ENCODE assay signal across 14 cellular contexts in genomic region chr1:89823679-89824292, GRCh38. TPM values are rescaled to one million over a fixed set of nuclear protein-coding genes. Genes with fewer than 3 reads are reported as not detected.
DNase-seq lines count a peak whose midpoint lies in the region; TF ChIP-seq lines count a peak whose summit lies in the region.
"Had no signal": no experiment of that assay in that cellular context is flagged by ENCODE, and none has a peak within 500 bp of the region (broad histone marks: within the 10 kb centered on the region; RNA-seq: fewer than 3 reads in every experiment).

No MANE protein-coding gene starts in this region.

- peak overlapping the region; percentile 77 for H3K4me2 ChIP-seq in SU-DHL-6 (ENCODE audit: low read depth, low read length, poor library complexity, severe bottlenecking)

- H3K36me3 Mint-ChIP-seq in CD8-positive, alpha-beta memory T cell: peaks cover 0 to 5% (median 2%) of the 10 kb centered on the region in 3 donors

- H3K9ac ChIP-seq in SU-DHL-6 (ENCODE audit: low read length): peak overlapping the region; percentile 76
- H3K9ac ChIP-seq: parathyroid adenoma had no signal

- no peaks in the 10 kb centered on the region for H3K36me3 ChIP-seq in CD8-positive, alpha-beta memory T cell (ENCODE audit: insufficient read depth, low read length)
- peaks cover 0 to 11% of the 10 kb centered on the region in 2 experiments; a peak in 1 of 3 replicates for H3K36me3 ChIP-seq in HEK293 (ENCODE audit: control insufficient read depth in 2 of 2, insufficient read depth in 1 of 2, low read length in 2 of 2)
- H3K36me3 ChIP-seq in SU-DHL-6 (ENCODE audit: low read length): peaks cover 4% of the 10 kb centered on the region; the same call in 1 of the 2 replicates
- H3K36me3 ChIP-seq in adrenal gland (replicated peaks in 1 of 2): no peaks in the 10 kb centered on the region
- H3K36me3 ChIP-seq: heart right ventricle had no signal

- intact Hi-C loops in adrenal gland (cut with DNase I): no loop called here

- no peaks in the 10 kb centered on the region for H3K27me3 Mint-ChIP-seq in CD8-positive, alpha-beta memory T cell

- H3K9me3 Mint-ChIP-seq in CD8-positive, alpha-beta memory T cell: no peaks in the 10 kb centered on the region

- POLR2A ChIA-PET in CD8-positive, alpha-beta memory T cell (lab: Charles Lee): interaction anchor here (0.8 to 1.7 kb wide), 2 partner anchors 14 to 19 kb away, joined by 3 read pairs; no protein-coding TSS in a partner anchor
- POLR2A ChIA-PET in HEK293 (lab: Yijun Ruan, JAX): interaction anchor here (0.6 kb wide), 2 partner anchors 19 to 162 kb away, joined by 3 to 4 read pairs; no protein-coding TSS in a partner anchor

- H2AFZ ChIP-seq in SU-DHL-6 (ENCODE audit: low read depth, low read length, severe bottlenecking): no peak overlapping the region
- H2AFZ ChIP-seq: parathyroid adenoma had no signal

- 69 to 77% (median 75%) methylated on average over 6 of the region's 6 CpGs for WGBS in adrenal gland, 4 donors

- H3K27ac ChIP-seq in CD8-positive, alpha-beta memory T cell (ENCODE audit: low read depth, low read length): peak overlapping the region; percentile 72
- 0 out of 2 replicates have a peak overlapping the region, but pooled peaks have one; percentile 13 for H3K27ac ChIP-seq in HEK293 (ENCODE audit: extremely low read depth, low read depth, low read length)
- 0 out of 2 replicates have a peak overlapping the region, but pooled peaks have one; percentile 10 for H3K27ac ChIP-seq in SU-DHL-6 (ENCODE audit: low read depth, low read length)
- H3K27ac ChIP-seq in adrenal gland: no peak overlapping the region
- H3K27ac ChIP-seq: parathyroid adenoma had no signal

- no peaks in the 10 kb centered on the region for H3F3A ChIP-seq in SU-DHL-6 (ENCODE audit: insufficient read depth)

- H3K4me1 Mint-ChIP-seq in CD8-positive, alpha-beta memory T cell: peaks cover 26 to 34% (median 32%) of the 10 kb centered on the region in 3 donors

- H3K79me2 ChIP-seq in SU-DHL-6 (ENCODE audit: insufficient read depth, low read length): peaks cover 24% of the 10 kb centered on the region
- H3K79me2 ChIP-seq: parathyroid adenoma had no signal

- peak overlapping the region in 4 of 8 donors; percentile 2 to 74 (median 32) for H3K27ac Mint-ChIP-seq in CD8-positive, alpha-beta memory T cell

- H4K20me1 ChIP-seq in SU-DHL-6 (ENCODE audit: low read depth, low read length): peaks cover 2% of the 10 kb centered on the region

- no peak for TF ChIP-seq POLR2A in adrenal gland (IDR thresholded peaks at IDR 0.05)

- TF ChIP-seq CTCF in HEK293 (tag by site-specific recombination; IDR thresholded peaks at IDR 0.05) (no peak), SU-DHL-6 (IDR thresholded peaks at IDR 0.05; ENCODE audit: insufficient read depth, low read length, poor library complexity, severe bottlenecking) (no peak), adrenal gland (IDR thresholded peaks at IDR 0.05) (no peak)

- H3K27me3 ChIP-seq in CD8-positive, alpha-beta memory T cell (ENCODE audit: insufficient read depth, low read length, poor library complexity, severe bottlenecking): no peaks in the 10 kb centered on the region
- H3K27me3 ChIP-seq in SU-DHL-6 (ENCODE audit: low read length) (no peaks in the 10 kb centered on the region), adrenal gland (no peaks in the 10 kb centered on the region)
- H3K27me3 ChIP-seq: heart right ventricle had no signal

- no peaks in the 10 kb centered on the region for H3K9me3 ChIP-seq in CD8-positive, alpha-beta memory T cell (ENCODE audit: low read length)
- no peaks in the 10 kb centered on the region for H3K9me3 ChIP-seq in HEK293 (ENCODE audit: control insufficient read depth, insufficient read depth, low read depth, low read length)
- no peaks in the 10 kb centered on the region for H3K9me3 ChIP-seq in SU-DHL-6 (ENCODE audit: insufficient read depth, low read length)
- no peaks in the 10 kb centered on the region for H3K9me3 ChIP-seq in adrenal gland (replicated peaks in 1 of 3)
- H3K9me3 ChIP-seq: heart right ventricle had no signal

- no peak overlapping the region for H3K4me3 ChIP-seq in CD8-positive, alpha-beta memory T cell (ENCODE audit: low read length)
- H3K4me3 ChIP-seq in HEK293 (ENCODE audit: low read depth, low read length): no peak overlapping the region
- H3K4me3 ChIP-seq in SU-DHL-6 (ENCODE audit: insufficient read depth, low read length, poor library complexity, severe bottlenecking): no peak overlapping the region
- H3K4me3 ChIP-seq in adrenal gland: no peak overlapping the region

- CTCF ChIA-PET in CD8-positive, alpha-beta memory T cell (lab: Charles Lee): interaction anchor here (1.1 to 3.6 kb wide), 2 partner anchors 20 to 23 kb away, joined by 3 to 20 read pairs; no protein-coding TSS in a partner anchor
- CTCF ChIA-PET in HEK293 (lab: Yijun Ruan, JAX): interaction anchor here (0.7 kb wide), 1 partner anchor 1276 kb away, joined by 4 read pairs; no protein-coding TSS in a partner anchor

- peak overlapping the region in 1 of 7 donors; percentile 61 for H3K4me3 Mint-ChIP-seq in CD8-positive, alpha-beta memory T cell

- H3K4me1 ChIP-seq in CD8-positive, alpha-beta memory T cell (ENCODE audit: insufficient read depth, low read length): peaks cover 19% of the 10 kb centered on the region
- H3K4me1 ChIP-seq in HEK293 (ENCODE audit: control insufficient read depth, insufficient read depth, low read length) (peaks cover 8% of the 10 kb centered on the region), adrenal gland (replicated peaks in 1 of 2) (peaks cover 0 to 19% of the 10 kb centered on the region in 2 donors)

- DNase-seq in CD8-positive, alpha-beta memory T cell: no peak
- DNase-seq in left kidney (ENCODE audit: low read depth, low spot score) (peak; percentile 52), NCI-H748 treated with DMSO at 0.1 percent for 48 hours (lab: John Stamatoyannopoulos, UW) (no peak), SHP77 treated with DMSO at 0.1 percent for 48 hours (lab: John Stamatoyannopoulos, UW) (no peak), NK-92 (lab: John Stamatoyannopoulos, UW; ENCODE audit: unreplicated experiment) (no peak), adrenal gland (no peak)
- DNase-seq: activated CD4-positive, CD25-positive, alpha-beta regulatory T cell; activated gamma-delta T cell treated with Interleukin-2 at 50 U/mL for 16 hours; DMS153; heart right ventricle; NCI-H774 had no signal

- no peaks in the 10 kb centered on the region for H3K9me2 ChIP-seq in SU-DHL-6 (replicated peaks; ENCODE audit: insufficient read depth, low read length)

TF ChIP-seq in HEK293, 187 proteins besides CTCF, POLR2A, EP300 and RAD21 (continues in another document):
- TF ChIP-seq INSM2 (tag by site-specific recombination; IDR thresholded peaks at IDR 0.05): no peak
- no peak for TF ChIP-seq ZNF350 (tag by site-specific recombination; IDR thresholded peaks at IDR 0.05)
- no peak for TF ChIP-seq ZNF426 (tag by site-specific recombination; IDR thresholded peaks at IDR 0.05)
- TF ChIP-seq, protein P1, sequence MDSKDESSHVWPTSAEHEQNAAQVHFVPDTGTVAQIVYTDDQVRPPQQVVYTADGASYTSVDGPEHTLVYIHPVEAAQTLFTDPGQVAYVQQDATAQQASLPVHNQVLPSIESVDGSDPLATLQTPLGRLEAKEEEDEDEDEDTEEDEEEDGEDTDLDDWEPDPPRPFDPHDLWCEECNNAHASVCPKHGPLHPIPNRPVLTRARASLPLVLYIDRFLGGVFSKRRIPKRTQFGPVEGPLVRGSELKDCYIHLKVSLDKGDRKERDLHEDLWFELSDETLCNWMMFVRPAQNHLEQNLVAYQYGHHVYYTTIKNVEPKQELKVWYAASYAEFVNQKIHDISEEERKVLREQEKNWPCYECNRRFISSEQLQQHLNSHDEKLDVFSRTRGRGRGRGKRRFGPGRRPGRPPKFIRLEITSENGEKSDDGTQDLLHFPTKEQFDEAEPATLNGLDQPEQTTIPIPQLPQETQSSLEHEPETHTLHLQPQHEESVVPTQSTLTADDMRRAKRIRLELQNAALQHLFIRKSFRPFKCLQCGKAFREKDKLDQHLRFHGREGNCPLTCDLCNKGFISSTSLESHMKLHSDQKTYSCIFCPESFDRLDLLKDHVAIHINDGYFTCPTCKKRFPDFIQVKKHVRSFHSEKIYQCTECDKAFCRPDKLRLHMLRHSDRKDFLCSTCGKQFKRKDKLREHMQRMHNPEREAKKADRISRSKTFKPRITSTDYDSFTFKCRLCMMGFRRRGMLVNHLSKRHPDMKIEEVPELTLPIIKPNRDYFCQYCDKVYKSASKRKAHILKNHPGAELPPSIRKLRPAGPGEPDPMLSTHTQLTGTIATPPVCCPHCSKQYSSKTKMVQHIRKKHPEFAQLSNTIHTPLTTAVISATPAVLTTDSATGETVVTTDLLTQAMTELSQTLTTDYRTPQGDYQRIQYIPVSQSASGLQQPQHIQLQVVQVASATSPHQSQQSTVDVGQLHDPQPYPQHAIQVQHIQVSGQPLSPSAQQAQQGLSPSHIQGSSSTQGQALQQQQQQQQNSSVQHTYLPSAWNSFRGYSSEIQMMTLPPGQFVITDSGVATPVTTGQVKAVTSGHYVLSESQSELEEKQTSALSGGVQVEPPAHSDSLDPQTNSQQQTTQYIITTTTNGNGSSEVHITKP (tag by site-specific recombination; IDR thresholded peaks at IDR 0.05): peak; percentile 71
- TF ChIP-seq ZNF114 (tag by site-specific recombination; IDR thresholded peaks at IDR 0.05): no peak
- TF ChIP-seq ZNF514 (tag by site-specific recombination; IDR thresholded peaks at IDR 0.05): no peak
- no peak for TF ChIP-seq ZNF239 (tag by site-specific recombination; IDR thresholded peaks at IDR 0.05)
- TF ChIP-seq ZNF544 (tag by site-specific recombination; IDR thresholded peaks at IDR 0.05): no peak
- TF ChIP-seq ZNF138 (tag by site-specific recombination; IDR thresholded peaks at IDR 0.05; ENCODE audit: borderline replicate concordance): no peak
- peak; percentile 55 for TF ChIP-seq ZBTB17 (tag by site-specific recombination; IDR thresholded peaks at IDR 0.05)
- TF ChIP-seq ZNF202 (tag by site-specific recombination; IDR thresholded peaks at IDR 0.05; ENCODE audit: borderline replicate concordance): no peak

RNA-seq across cellular contexts. Expression of gene LRRC8D, which starts 3.0 kb away (rescaled TPM):
- 10 to 100 TPM; 39.0 to 41.9 TPM for total RNA-seq in CD8-positive, alpha-beta memory T cell
- 56.3 TPM for polyA plus RNA-seq in CD8-positive, alpha-beta memory T cell
- 10 to 100 TPM; 40.9 to 79.8 (median 62.9) TPM for total RNA-seq in adrenal gland
- polyA plus RNA-seq in adrenal gland: 10 to 100 TPM; 13.9 to 66.8 (median 20.5) TPM

Comparison
In these comparisons a context has a peak if more than half of its experiments do, and no peak if none do; other contexts are left out.
1. H3K27ac ChIP-seq: peak in CD8-positive, alpha-beta memory T cell (single experiment), HEK293 (single experiment) and SU-DHL-6 (single experiment); none in adrenal gland (0 of 5).